19 cellular contexts compared by ENCODE assay signal in the genomic region with DNA sequence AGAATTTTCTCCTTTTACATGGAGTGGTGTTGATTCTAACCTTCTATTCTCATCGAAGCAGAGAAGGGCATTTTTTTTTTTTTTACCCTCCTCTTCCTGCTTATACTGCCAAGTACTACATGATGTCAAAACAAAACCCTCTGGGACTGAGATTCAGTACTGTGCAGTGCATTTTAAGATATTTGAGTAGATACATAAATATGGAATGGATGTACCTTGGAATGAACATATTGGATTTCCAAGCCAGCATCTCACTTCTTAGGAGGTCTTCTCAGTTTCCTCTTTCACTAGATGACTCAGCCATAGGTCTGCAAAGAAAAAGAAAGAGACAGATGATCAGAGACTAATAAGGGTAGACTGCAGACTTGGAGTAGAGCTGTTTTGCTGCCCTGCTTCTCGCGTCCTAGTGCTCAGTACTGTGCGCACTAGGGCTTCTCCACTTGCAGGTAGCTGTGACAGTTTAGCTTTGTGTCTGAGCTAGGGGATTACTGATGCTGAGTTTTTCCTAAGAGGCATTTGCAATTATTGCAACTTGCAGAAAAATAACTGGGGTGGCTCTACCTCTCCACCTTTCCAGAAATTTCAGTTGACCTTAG. TPM values are rescaled to one million over a fixed set of nuclear protein-coding genes. Genes with fewer than 3 reads are reported as not detected.
DNase-seq lines count a peak whose midpoint lies in the region; ATAC-seq and TF ChIP-seq lines count a peak whose summit lies in the region.
"Had no signal": no experiment of that assay in that cellular context is flagged by ENCODE, and none has a peak within 500 bp of the region (broad histone marks: within the 10 kb centered on the region; RNA-seq: fewer than 3 reads in every experiment).

No MANE protein-coding gene starts in this region.

- CTCF ChIA-PET in BJ (lab: Yijun Ruan, JAX): interaction anchor here (0.6 to 1.0 kb wide), 2 partner anchors 11 to 212 kb away, joined by 3 to 6 read pairs; no protein-coding TSS in a partner anchor

- H3K4me3 ChIP-seq in BJ (ENCODE audit: low read depth, low read length): no peak overlapping the region
- H3K4me3 ChIP-seq in astrocyte of the spinal cord (ENCODE audit: low read depth, low read length): no peak overlapping the region
- H3K4me3 ChIP-seq in lower lobe of right lung: no peak overlapping the region
- H3K4me3 ChIP-seq in HAP-1: no peak overlapping the region
- H3K4me3 ChIP-seq: left ventricle myocardium inferior, prostate gland had no signal

- H3K36me3 ChIP-seq in BJ (ENCODE audit: control insufficient read depth, insufficient read depth, low read length): no peaks in the 10 kb centered on the region
- H3K36me3 ChIP-seq in lower lobe of right lung: no peaks in the 10 kb centered on the region
- no peaks in the 10 kb centered on the region for H3K36me3 ChIP-seq in HAP-1 (replicated peaks)
- H3K36me3 ChIP-seq: left ventricle myocardium inferior, prostate gland had no signal

- ATAC-seq in lower lobe of right lung (peak in 1 of 2 donors; percentile 33), HG02885 (IDR thresholded peaks at IDR 0.05; ENCODE audit: poor library complexity, unreplicated experiment) (no peak)
- ATAC-seq: activated CD4-positive, CD25-positive, alpha-beta regulatory T cell treated with anti-CD3 and anti-CD28 coated beads, Interleukin-2, amount 50 U/mL, for 24 hours; foreskin keratinocyte; T-cell had no signal

- in situ Hi-C loops in astrocyte of the spinal cord (cut with HindIII; ENCODE audit: low sequenced_read_pairs) (no loop called here), HAP-1 (cut with MboI; ENCODE audit: low sequenced_read_pairs) (no loop called here)

- intact Hi-C loops in lower lobe of right lung (cut with DNase I): no loop called here

- TF ChIP-seq CTCF in BJ (IDR thresholded peaks at IDR 0.05; ENCODE audit: insufficient read depth, low read depth, low read length): no peak
- TF ChIP-seq CTCF in astrocyte of the spinal cord (IDR thresholded peaks at IDR 0.05; ENCODE audit: low read depth, low read length): no peak
- TF ChIP-seq CTCF in lower lobe of right lung (IDR thresholded peaks at IDR 0.05): no peak

- H3K27ac ChIP-seq in lower lobe of right lung: peak overlapping the region; percentile 47
- H3K27ac ChIP-seq: foreskin keratinocyte, left ventricle myocardium inferior, prostate gland had no signal

- H3K9me3 ChIP-seq in lower lobe of right lung (no peaks in the 10 kb centered on the region), HAP-1 (no peaks in the 10 kb centered on the region)
- H3K9me3 ChIP-seq: left ventricle myocardium inferior, prostate gland had no signal

- H3K27me3 ChIP-seq in BJ (ENCODE audit: control insufficient read depth, insufficient read depth, low read length) (no peaks in the 10 kb centered on the region), lower lobe of right lung (ENCODE audit: low read depth) (no peaks in the 10 kb centered on the region), HAP-1 (ENCODE audit: low read depth) (peaks cover 7% of the 10 kb centered on the region; the same call in 1 of the 2 replicates)

- H3K4me1 ChIP-seq in lower lobe of right lung (peaks cover 8% of the 10 kb centered on the region), HAP-1 (no peaks in the 10 kb centered on the region)
- H3K4me1 ChIP-seq: foreskin keratinocyte, left ventricle myocardium inferior, prostate gland had no signal

- peak; percentile 5 for DNase-seq in BJ (ENCODE audit: low read depth)
- peak; percentile 15 for DNase-seq in M059J (ENCODE audit: low read depth)
- DNase-seq in astrocyte of the spinal cord (ENCODE audit: low read depth, low spot score): peak; percentile 66
- DNase-seq in lower lobe of right lung: no peak
- DNase-seq in HAP-1 (ENCODE audit: low spot score in 2 of 2): no peak
- DNase-seq in activated CD4-positive, alpha-beta T cell treated with anti-CD3 and anti-CD28 coated beads, Interleukin-2, amount 50 U/mL, for 48 hours: no peak
- DNase-seq in anterior cingulate cortex (lab: John Stamatoyannopoulos, UW): no peak
- DNase-seq: activated gamma-delta T cell, DMS79 treated with DMSO at 0.1 percent for 48 hours, foreskin keratinocyte, left ventricle myocardium inferior, naive B cell, substantia nigra, T-cell had no signal

- POLR2A ChIA-PET in BJ (lab: Charles Lee): interaction anchor here (0.6 to 0.7 kb wide), 2 partner anchors 116 to 398 kb away, joined by 3 to 5 read pairs; no protein-coding TSS in a partner anchor

RNA-seq across cellular contexts. Expression of gene TPH2, which starts 20.4 kb away (rescaled TPM):
- polyA plus RNA-seq in BJ (2011; rRNA removed): not detected in 2 replicates
- polyA minus RNA-seq in BJ (2011; rRNA and poly(A)+ RNA removed): not detected in 2 replicates
- total RNA-seq in M059J (2014; rRNA removed; shearing (Covaris generic)): not detected in 2 replicates
- total RNA-seq in lower lobe of right lung: not detected
- total RNA-seq: foreskin keratinocyte, left ventricle myocardium inferior, LHCN-M2, prostate gland, RPMI7951 had no signal
- polyA plus RNA-seq: foreskin keratinocyte had no signal

Comparison
In these comparisons a context has a peak if more than half of its experiments do, and no peak if none do; other contexts are left out.
1. DNase-seq: peak in BJ (single experiment), M059J (single experiment) and astrocyte of the spinal cord (single experiment); none in lower lobe of right lung (single experiment), HAP-1 (0 of 2), activated CD4-positive, alpha-beta T cell treated with anti-CD3 and anti-CD28 coated beads, Interleukin-2, amount 50 U/mL, for 48 hours (0 of 2) and anterior cingulate cortex (0 of 58).